Comparison of ENCODE assay signal across 13 cellular contexts in genomic region chr4:12118651-12119213, GRCh38.
DNase-seq lines count a peak whose midpoint lies in the region; ATAC-seq and TF ChIP-seq lines count a peak whose summit lies in the region.
"Had no signal": no experiment of that assay in that cellular context is flagged by ENCODE, and none has a peak within 500 bp of the region (broad histone marks: within the 10 kb centered on the region; RNA-seq: fewer than 3 reads in every experiment).

No MANE protein-coding gene starts in this region.

- no peaks in the 10 kb centered on the region for H4K20me1 ChIP-seq in BLaER1 treated with 17β-estradiol and CSF1 and Interleukin-3, amounts not matched to agents 10 nM and 100 nM

- peaks cover 13% of the 10 kb centered on the region for H3K9me3 Mint-ChIP-seq in dendritic cell treated with granulocyte-macrophage colony-stimulating factor and Interleukin-4, amounts not matched to agents 40 ng/mL and 50 ng/mL, for 4 days
- peaks cover 15% of the 10 kb centered on the region for H3K9me3 Mint-ChIP-seq in activated naive CD4-positive, alpha-beta T cell treated with anti-CD3 and anti-CD28 coated beads for 36 hours
- no peaks in the 10 kb centered on the region for H3K9me3 Mint-ChIP-seq in activated CD4-positive, alpha-beta T cell treated with anti-CD3 and anti-CD28 coated beads, Interleukin-2, amount 10 ng/mL, durations not matched to agents 24 days and 14 days

- H3K4me3 Mint-ChIP-seq in dendritic cell treated with granulocyte-macrophage colony-stimulating factor and Interleukin-4, amounts not matched to agents 40 ng/mL and 50 ng/mL, for 4 days: no peak overlapping the region
- no peak overlapping the region for H3K4me3 Mint-ChIP-seq in activated naive CD4-positive, alpha-beta T cell treated with anti-CD3 and anti-CD28 coated beads for 36 hours
- no peak overlapping the region for H3K4me3 Mint-ChIP-seq in activated CD4-positive, alpha-beta T cell treated with anti-CD3 and anti-CD28 coated beads, Interleukin-2, amount 10 ng/mL, durations not matched to agents 24 days and 14 days
- H3K4me3 Mint-ChIP-seq: B cell had no signal

- no peaks in the 10 kb centered on the region for H3K27me3 ChIP-seq in BLaER1 treated with 17β-estradiol and CSF1 and Interleukin-3, amounts not matched to agents 10 nM and 100 nM
- H3K27me3 ChIP-seq: SJCRH30, testis had no signal

- peak overlapping the region; percentile 64 for H3K27ac Mint-ChIP-seq in dendritic cell treated with granulocyte-macrophage colony-stimulating factor and Interleukin-4, amounts not matched to agents 40 ng/mL and 50 ng/mL, for 4 days
- no peak overlapping the region for H3K27ac Mint-ChIP-seq in activated naive CD4-positive, alpha-beta T cell treated with anti-CD3 and anti-CD28 coated beads for 36 hours
- no peak overlapping the region for H3K27ac Mint-ChIP-seq in activated CD4-positive, alpha-beta T cell treated with anti-CD3 and anti-CD28 coated beads, Interleukin-2, amount 10 ng/mL, durations not matched to agents 24 days and 14 days
- H3K27ac Mint-ChIP-seq: B cell had no signal

- H3K36me3 ChIP-seq in BLaER1 treated with 17β-estradiol and CSF1 and Interleukin-3, amounts not matched to agents 10 nM and 100 nM: peaks cover 0 to 4% (median 0%) of the 10 kb centered on the region in 11 experiments; a peak in 1 of 22 replicates
- H3K36me3 ChIP-seq: SJCRH30 had no signal

- peaks cover 0 to 77% (median 37%) of the 10 kb centered on the region in 10 experiments; a peak in 16 of 20 replicates for H3K4me1 ChIP-seq in BLaER1 treated with 17β-estradiol and CSF1 and Interleukin-3, amounts not matched to agents 10 nM and 100 nM
- H3K4me1 ChIP-seq: SJCRH30, testis had no signal

- H3K9me3 ChIP-seq in BLaER1 treated with 17β-estradiol and CSF1 and Interleukin-3, amounts not matched to agents 10 nM and 100 nM (replicated peaks in 1 of 11): peaks cover 6 to 72% (median 21%) of the 10 kb centered on the region in 11 experiments; a peak in 19 of 22 replicates
- H3K9me3 ChIP-seq: SJCRH30, testis had no signal

- in situ Hi-C loops in GM13976 (cut with MboI; ENCODE audit: low sequenced_read_pairs, unreplicated experiment): no loop called here

- peak overlapping the region in 9 of 11 experiments; percentile 7 to 70 (median 54); a peak in 16 of 22 replicates for H3K4me2 ChIP-seq in BLaER1 treated with 17β-estradiol and CSF1 and Interleukin-3, amounts not matched to agents 10 nM and 100 nM

- peaks cover 7% of the 10 kb centered on the region for H3K36me3 Mint-ChIP-seq in dendritic cell treated with granulocyte-macrophage colony-stimulating factor and Interleukin-4, amounts not matched to agents 40 ng/mL and 50 ng/mL, for 4 days (ENCODE audit: low read depth)
- H3K36me3 Mint-ChIP-seq in activated naive CD4-positive, alpha-beta T cell treated with anti-CD3 and anti-CD28 coated beads for 36 hours (ENCODE audit: low read depth): no peaks in the 10 kb centered on the region
- no peaks in the 10 kb centered on the region for H3K36me3 Mint-ChIP-seq in activated CD4-positive, alpha-beta T cell treated with anti-CD3 and anti-CD28 coated beads, Interleukin-2, amount 10 ng/mL, durations not matched to agents 24 days and 14 days (ENCODE audit: low read depth)

- no peaks in the 10 kb centered on the region for H3K27me3 Mint-ChIP-seq in dendritic cell treated with granulocyte-macrophage colony-stimulating factor and Interleukin-4, amounts not matched to agents 40 ng/mL and 50 ng/mL, for 4 days
- no peaks in the 10 kb centered on the region for H3K27me3 Mint-ChIP-seq in activated naive CD4-positive, alpha-beta T cell treated with anti-CD3 and anti-CD28 coated beads for 36 hours (ENCODE audit: low read depth)
- no peaks in the 10 kb centered on the region for H3K27me3 Mint-ChIP-seq in activated CD4-positive, alpha-beta T cell treated with anti-CD3 and anti-CD28 coated beads, Interleukin-2, amount 10 ng/mL, durations not matched to agents 24 days and 14 days
- H3K27me3 Mint-ChIP-seq: B cell had no signal

- H3K4me1 Mint-ChIP-seq in dendritic cell treated with granulocyte-macrophage colony-stimulating factor and Interleukin-4, amounts not matched to agents 40 ng/mL and 50 ng/mL, for 4 days (ENCODE audit: low read depth): peaks cover 52% of the 10 kb centered on the region
- no peaks in the 10 kb centered on the region for H3K4me1 Mint-ChIP-seq in activated naive CD4-positive, alpha-beta T cell treated with anti-CD3 and anti-CD28 coated beads for 36 hours (ENCODE audit: low read depth)
- no peaks in the 10 kb centered on the region for H3K4me1 Mint-ChIP-seq in activated CD4-positive, alpha-beta T cell treated with anti-CD3 and anti-CD28 coated beads, Interleukin-2, amount 10 ng/mL, durations not matched to agents 24 days and 14 days
- H3K4me1 Mint-ChIP-seq: B cell had no signal

- ATAC-seq in GM21423 (IDR thresholded peaks at IDR 0.05; ENCODE audit: unreplicated experiment) (peak; percentile 80), HG03457 (IDR thresholded peaks at IDR 0.05; ENCODE audit: unreplicated experiment) (peak; percentile 65)

- no peak for TF ChIP-seq CTCF in GM13976 (IDR thresholded peaks at IDR 0.05; ENCODE audit: borderline replicate concordance, control extremely low read depth, extremely low read depth, insufficient read depth, missing control alignments)

- peak overlapping the region; percentile 60 to 92 (median 82); a peak in 21 of 22 replicates for H3K27ac ChIP-seq in BLaER1 treated with 17β-estradiol and CSF1 and Interleukin-3, amounts not matched to agents 10 nM and 100 nM
- H3K27ac ChIP-seq: SJCRH30, testis had no signal

- H3K4me3 ChIP-seq in BLaER1 treated with 17β-estradiol and CSF1 and Interleukin-3, amounts not matched to agents 10 nM and 100 nM: no peak overlapping the region
- H3K4me3 ChIP-seq: SJCRH30, testis had no signal

- no peak for DNase-seq in activated naive CD4-positive, alpha-beta T cell treated with anti-CD3 and anti-CD28 coated beads for 36 hours
- DNase-seq in activated CD4-positive, alpha-beta T cell treated with anti-CD3 and anti-CD28 coated beads, Interleukin-2, amount 10 ng/mL, durations not matched to agents 24 days and 14 days: no peak
- DNase-seq in NCI-H345 (lab: John Stamatoyannopoulos, UW): no peak
- DNase-seq in GM13976 (ENCODE audit: low spot score): no peak
- DNase-seq: activated T-cell treated with anti-CD3 and anti-CD28 coated beads for 4 hours, kidney glomerular epithelial cell, SJCRH30, testis had no signal

- H3K9ac ChIP-seq in BLaER1 treated with 17β-estradiol and CSF1 and Interleukin-3, amounts not matched to agents 10 nM and 100 nM: peak overlapping the region in 8 of 11 experiments; percentile 29 to 72 (median 67); a peak in 14 of 22 replicates

- intact Hi-C loops in dendritic cell treated with granulocyte-macrophage colony-stimulating factor and Interleukin-4, amounts not matched to agents 40 ng/mL and 50 ng/mL, for 4 days (cut with micrococcal nuclease): no loop called here
- intact Hi-C loops in activated naive CD4-positive, alpha-beta T cell treated with anti-CD3 and anti-CD28 coated beads for 36 hours (cut with micrococcal nuclease): no loop called here
- intact Hi-C loops in activated CD4-positive, alpha-beta T cell treated with anti-CD3 and anti-CD28 coated beads, Interleukin-2, amount 10 ng/mL, durations not matched to agents 24 days and 14 days (cut with micrococcal nuclease): no loop called here

- CTCF ChIA-PET in activated naive CD4-positive, alpha-beta T cell treated with anti-CD3 and anti-CD28 coated beads for 36 hours (lab: Charles Lee): no interaction called here
